Comparison of ENCODE assay signal across 18 cellular contexts in the genomic region with DNA sequence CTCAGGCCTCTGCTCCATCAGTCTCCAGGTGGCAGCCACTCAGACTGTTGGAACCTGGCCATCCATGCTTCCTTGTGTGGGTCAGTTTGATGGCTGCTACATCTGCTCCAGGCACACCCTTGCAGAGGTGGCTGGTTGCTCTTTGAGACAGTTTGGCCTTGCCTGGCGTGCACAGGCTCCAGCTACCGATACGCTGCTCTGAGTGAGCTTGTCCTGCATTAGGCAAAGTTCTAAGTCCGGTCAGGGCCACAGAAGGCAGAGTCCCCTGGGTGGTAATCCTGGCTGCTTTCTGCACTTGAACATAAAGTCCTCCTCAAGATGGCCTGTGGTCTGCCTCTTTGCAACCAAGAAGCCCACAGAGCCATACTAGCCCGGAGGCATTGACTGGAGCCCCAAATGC. TPM values are rescaled to one million over a fixed set of nuclear protein-coding genes. Genes with fewer than 3 reads are reported as not detected.
"Had no signal": no experiment of that assay in that cellular context is flagged by ENCODE, and none has a peak within 500 bp of the region (broad histone marks: within the 10 kb centered on the region; RNA-seq: fewer than 3 reads in every experiment).

No MANE protein-coding gene starts in this region.

RNA-seq across cellular contexts. Expression of gene POTEB3, which starts 41.8 kb away (rescaled TPM):
- total RNA-seq: naive thymus-derived CD8-positive, alpha-beta T cell; natural killer cell treated with Interleukin-12 subunit alpha and Interleukin-12 subunit beta and Interleukin-15 and Interleukin-18, amount 100 ng/mL, for 72 hours; neural crest cell; omental fat pad; osteocyte; pancreas; posterior vena cava; pulmonary artery endothelial cell; right atrium auricular region; sciatic nerve; smooth muscle cell; stomach; subcutaneous adipose tissue; temporal lobe; thoracic aorta; tibial nerve; upper lobe of left lung; urinary bladder had no signal
- polyA plus RNA-seq: naive thymus-derived CD8-positive, alpha-beta T cell; pancreas; smooth muscle cell; stomach; urinary bladder had no signal
